1 cellular context compared by ENCODE assay signal in the genomic region with DNA sequence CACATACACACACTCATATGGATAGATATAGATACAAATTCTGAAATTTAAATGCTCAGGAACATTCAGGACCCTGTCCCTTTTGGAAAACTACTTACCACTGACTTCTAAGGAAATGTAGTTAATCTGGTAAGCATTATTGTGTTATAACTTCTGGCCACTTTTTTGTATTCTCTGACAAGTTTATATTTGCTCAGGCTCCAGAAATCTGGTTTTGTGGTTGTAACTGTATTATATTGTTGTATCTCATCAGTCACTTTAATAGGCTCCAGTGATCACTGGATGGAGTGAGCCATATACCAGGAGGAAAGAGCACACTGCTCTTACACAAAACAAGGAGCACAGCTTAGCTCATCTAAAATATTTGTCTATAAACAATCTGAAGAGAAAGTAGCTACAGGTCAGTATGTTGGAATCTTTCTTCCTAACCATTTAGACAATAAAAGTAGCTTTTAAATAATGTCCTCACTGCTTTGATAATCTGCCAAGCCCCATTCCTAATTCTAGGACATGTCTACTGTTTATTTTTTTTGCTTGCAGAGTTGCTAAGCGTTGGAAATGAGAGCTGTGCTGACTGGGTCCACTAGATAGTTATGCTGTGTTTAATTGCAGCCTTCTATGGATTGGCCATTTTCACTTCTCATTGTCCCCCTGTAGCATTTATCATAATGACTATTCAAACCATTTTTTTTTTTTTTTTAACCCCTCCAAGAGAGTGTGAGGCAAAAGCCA.
TF ChIP-seq lines count a peak whose summit lies in the region.

No MANE protein-coding gene starts in this region.

TF ChIP-seq in HepG2, 621 proteins besides CTCF, POLR2A, EP300 and RAD21:
- TF ChIP-seq ZNF788 (CRISPR knock-in tag; IDR thresholded peaks at IDR 0.05; ENCODE audit: borderline replicate concordance) (no peak), ZKSCAN1 (IDR thresholded peaks at IDR 0.05; ENCODE audit: low read length) (no peak), ZFP36L1 (CRISPR knock-in tag; IDR thresholded peaks at IDR 0.05) (no peak), CHD4 (IDR thresholded peaks at IDR 0.05; ENCODE audit: borderline replicate concordance, low read length) (no peak), KDM6A (CRISPR knock-in tag; IDR thresholded peaks at IDR 0.05; ENCODE audit: low read depth) (no peak), ZC3H4 (CRISPR knock-in tag; IDR thresholded peaks at IDR 0.05; ENCODE audit: borderline replicate concordance) (no peak), LCORL (IDR thresholded peaks at IDR 0.05) (no peak), LCORL (CRISPR knock-in tag; IDR thresholded peaks at IDR 0.05) (no peak), PHF5A (CRISPR knock-in tag; IDR thresholded peaks at IDR 0.05; ENCODE audit: low read depth, unreplicated experiment) (no peak), ATRX (CRISPR knock-in tag; IDR thresholded peaks at IDR 0.05; ENCODE audit: borderline replicate concordance) (no peak), ZNF670 (CRISPR knock-in tag; IDR thresholded peaks at IDR 0.05; ENCODE audit: borderline replicate concordance) (no peak), ZSCAN25 (CRISPR knock-in tag; IDR thresholded peaks at IDR 0.05) (no peak), ZNF768 (CRISPR knock-in tag; IDR thresholded peaks at IDR 0.05) (no peak), ZNF703 (CRISPR knock-in tag; IDR thresholded peaks at IDR 0.05; ENCODE audit: borderline replicate concordance) (no peak), MTA3 (CRISPR knock-in tag; IDR thresholded peaks at IDR 0.05) (no peak), ZNF678 (CRISPR knock-in tag; IDR thresholded peaks at IDR 0.05) (no peak), NFKB2 (CRISPR knock-in tag; IDR thresholded peaks at IDR 0.05; ENCODE audit: borderline replicate concordance) (no peak), NR3C1 (CRISPR knock-in tag; IDR thresholded peaks at IDR 0.05) (no peak), THAP11 (CRISPR knock-in tag; IDR thresholded peaks at IDR 0.05) (no peak)
- TF ChIP-seq, protein P1, sequence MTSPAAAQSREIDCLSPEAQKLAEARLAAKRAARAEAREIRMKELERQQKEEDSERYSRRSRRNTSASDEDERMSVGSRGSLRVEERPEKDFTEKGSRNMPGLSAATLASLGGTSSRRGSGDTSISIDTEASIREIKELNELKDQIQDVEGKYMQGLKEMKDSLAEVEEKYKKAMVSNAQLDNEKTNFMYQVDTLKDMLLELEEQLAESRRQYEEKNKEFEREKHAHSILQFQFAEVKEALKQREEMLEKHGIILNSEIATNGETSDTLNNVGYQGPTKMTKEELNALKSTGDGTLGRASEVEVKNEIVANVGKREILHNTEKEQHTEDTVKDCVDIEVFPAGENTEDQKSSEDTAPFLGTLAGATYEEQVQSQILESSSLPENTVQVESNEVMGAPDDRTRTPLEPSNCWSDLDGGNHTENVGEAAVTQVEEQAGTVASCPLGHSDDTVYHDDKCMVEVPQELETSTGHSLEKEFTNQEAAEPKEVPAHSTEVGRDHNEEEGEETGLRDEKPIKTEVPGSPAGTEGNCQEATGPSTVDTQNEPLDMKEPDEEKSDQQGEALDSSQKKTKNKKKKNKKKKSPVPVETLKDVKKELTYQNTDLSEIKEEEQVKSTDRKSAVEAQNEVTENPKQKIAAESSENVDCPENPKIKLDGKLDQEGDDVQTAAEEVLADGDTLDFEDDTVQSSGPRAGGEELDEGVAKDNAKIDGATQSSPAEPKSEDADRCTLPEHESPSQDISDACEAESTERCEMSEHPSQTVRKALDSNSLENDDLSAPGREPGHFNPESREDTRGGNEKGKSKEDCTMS (CRISPR knock-in tag; conservative IDR thresholded peaks at IDR 0.05), result no peak
- TF ChIP-seq, protein P2, sequence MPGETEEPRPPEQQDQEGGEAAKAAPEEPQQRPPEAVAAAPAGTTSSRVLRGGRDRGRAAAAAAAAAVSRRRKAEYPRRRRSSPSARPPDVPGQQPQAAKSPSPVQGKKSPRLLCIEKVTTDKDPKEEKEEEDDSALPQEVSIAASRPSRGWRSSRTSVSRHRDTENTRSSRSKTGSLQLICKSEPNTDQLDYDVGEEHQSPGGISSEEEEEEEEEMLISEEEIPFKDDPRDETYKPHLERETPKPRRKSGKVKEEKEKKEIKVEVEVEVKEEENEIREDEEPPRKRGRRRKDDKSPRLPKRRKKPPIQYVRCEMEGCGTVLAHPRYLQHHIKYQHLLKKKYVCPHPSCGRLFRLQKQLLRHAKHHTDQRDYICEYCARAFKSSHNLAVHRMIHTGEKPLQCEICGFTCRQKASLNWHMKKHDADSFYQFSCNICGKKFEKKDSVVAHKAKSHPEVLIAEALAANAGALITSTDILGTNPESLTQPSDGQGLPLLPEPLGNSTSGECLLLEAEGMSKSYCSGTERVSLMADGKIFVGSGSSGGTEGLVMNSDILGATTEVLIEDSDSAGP (CRISPR knock-in tag; IDR thresholded peaks at IDR 0.05; ENCODE audit: borderline replicate concordance), result no peak
